15 cellular contexts compared by ENCODE assay signal in genomic region chr19:18441804-18442788, GRCh38. TPM values are rescaled to one million over a fixed set of nuclear protein-coding genes. Genes with fewer than 3 reads are reported as not detected.
DNase-seq lines count a peak whose midpoint lies in the region; ATAC-seq and TF ChIP-seq lines count a peak whose summit lies in the region.
"Had no signal": no experiment of that assay in that cellular context is flagged by ENCODE, and none has a peak within 500 bp of the region (broad histone marks: within the 10 kb centered on the region; RNA-seq: fewer than 3 reads in every experiment).

No MANE protein-coding gene starts in this region.

- no peaks in the 10 kb centered on the region for H3K27me3 Mint-ChIP-seq in activated naive CD4-positive, alpha-beta T cell treated with anti-CD3 and anti-CD28 coated beads for 36 hours (ENCODE audit: low read depth)
- no peaks in the 10 kb centered on the region for H3K27me3 Mint-ChIP-seq in activated B cell treated with CpG ODN at 0.5 μM for 24 hours
- no peaks in the 10 kb centered on the region for H3K27me3 Mint-ChIP-seq in chondrocyte (ENCODE audit: low read depth)

- no peaks in the 10 kb centered on the region for H3K27me3 ChIP-seq in testis

- H3K36me3 ChIP-seq in testis (ENCODE audit: low read depth, missing control alignments) = no peaks in the 10 kb centered on the region

- H3K4me1 Mint-ChIP-seq in activated naive CD4-positive, alpha-beta T cell treated with anti-CD3 and anti-CD28 coated beads for 36 hours (ENCODE audit: low read depth) = peaks cover 20% of the 10 kb centered on the region
- H3K4me1 Mint-ChIP-seq in activated B cell treated with CpG ODN at 0.5 μM for 24 hours (peaks cover 18% of the 10 kb centered on the region), chondrocyte (ENCODE audit: low read depth) (peaks cover 29% of the 10 kb centered on the region)

- H3K27ac ChIP-seq in testis (peak overlapping the region; percentile 44 to 88), substantia nigra (ENCODE audit: low read depth, low read length, poor library complexity, severe bottlenecking) (no peak overlapping the region)
- H3K27ac ChIP-seq: PC-9 had no signal

- peaks cover 4% of the 10 kb centered on the region for H3K36me3 Mint-ChIP-seq in activated naive CD4-positive, alpha-beta T cell treated with anti-CD3 and anti-CD28 coated beads for 36 hours (ENCODE audit: low read depth)
- H3K36me3 Mint-ChIP-seq in activated B cell treated with CpG ODN at 0.5 μM for 24 hours (ENCODE audit: low read depth) (peaks cover 33% of the 10 kb centered on the region), chondrocyte (ENCODE audit: low read depth) (peaks cover 6% of the 10 kb centered on the region)

- no peaks in the 10 kb centered on the region for H3K9me3 ChIP-seq in testis

- H3K9me3 Mint-ChIP-seq in activated naive CD4-positive, alpha-beta T cell treated with anti-CD3 and anti-CD28 coated beads for 36 hours = peaks cover 3% of the 10 kb centered on the region
- H3K9me3 Mint-ChIP-seq in activated B cell treated with CpG ODN at 0.5 μM for 24 hours = no peaks in the 10 kb centered on the region
- no peaks in the 10 kb centered on the region for H3K9me3 Mint-ChIP-seq in chondrocyte (ENCODE audit: low read depth)

- no peak overlapping the region for H3K4me3 ChIP-seq in testis
- H3K4me3 ChIP-seq: PC-9 had no signal

- DNase-seq in activated naive CD4-positive, alpha-beta T cell treated with anti-CD3 and anti-CD28 coated beads for 36 hours = no peak
- no peak for DNase-seq in activated naive CD4-positive, alpha-beta T cell (lab: John Stamatoyannopoulos, UW)
- DNase-seq in activated B cell treated with CpG ODN at 0.5 μM for 24 hours (no peak), erythroblast (lab: John Stamatoyannopoulos, UW) (peak; percentile 59 to 80), testis (no peak), substantia nigra (lab: John Stamatoyannopoulos, UW) (no peak), D341Med (ENCODE audit: low spot score) (no peak), chondrocyte (ENCODE audit: low spot score) (no peak)
- DNase-seq: head of caudate nucleus, left colon, MM.1S, PC-9 had no signal

- TF ChIP-seq CTCF in activated B cell treated with CpG ODN at 0.5 μM for 24 hours (IDR thresholded peaks at IDR 0.05) (no peak), testis (IDR thresholded peaks at IDR 0.05) (no peak), chondrocyte (IDR thresholded peaks at IDR 0.05) (no peak)

- H3K4me3 Mint-ChIP-seq in activated naive CD4-positive, alpha-beta T cell treated with anti-CD3 and anti-CD28 coated beads for 36 hours = no peak overlapping the region
- H3K4me3 Mint-ChIP-seq in activated B cell treated with CpG ODN at 0.5 μM for 24 hours (no peak overlapping the region), chondrocyte (ENCODE audit: unreplicated experiment) (no peak overlapping the region)

- CTCF ChIA-PET in activated naive CD4-positive, alpha-beta T cell treated with anti-CD3 and anti-CD28 coated beads for 36 hours (lab: Charles Lee) = interaction anchor here (1.0 to 3.6 kb wide), 2 partner anchors 9 to 102 kb away, joined by 3 to 16 read pairs; partner anchors contain the start of gene FKBP8
- CTCF ChIA-PET in activated B cell treated with CpG ODN at 0.5 μM for 24 hours (lab: Charles Lee) = no interaction called here

- POLR2A ChIA-PET in activated B cell treated with CpG ODN at 0.5 μM for 24 hours (lab: Charles Lee) = no interaction called here

- WGBS in testis, 2 donors = 55 to 63% methylated on average over 5 of the region's 5 CpGs

- no peak for TF ChIP-seq POLR2A in erythroblast (IDR thresholded peaks at IDR 0.05; ENCODE audit: low read length)
- TF ChIP-seq POLR2A in testis (IDR thresholded peaks at IDR 0.05) = no peak

- peaks cover 45% of the 10 kb centered on the region for H3K4me1 ChIP-seq in testis

- H3K27ac Mint-ChIP-seq in activated naive CD4-positive, alpha-beta T cell treated with anti-CD3 and anti-CD28 coated beads for 36 hours = peak overlapping the region; percentile 54
- H3K27ac Mint-ChIP-seq in activated B cell treated with CpG ODN at 0.5 μM for 24 hours (peak overlapping the region; percentile 14), chondrocyte (ENCODE audit: unreplicated experiment) (no peak overlapping the region)

- intact Hi-C loops in activated naive CD4-positive, alpha-beta T cell treated with anti-CD3 and anti-CD28 coated beads for 36 hours (cut with micrococcal nuclease) = no loop called here
- intact Hi-C loops in activated B cell treated with CpG ODN at 0.5 μM for 24 hours (cut with micrococcal nuclease) (no loop called here), testis (cut with DNase I; ENCODE audit: low total_unique reads) (no loop called here)

- no peak for ATAC-seq in activated B cell treated with CpG ODN at 0.5 μM for 24 hours (ENCODE audit: low read depth)
- ATAC-seq: left colon had no signal

RNA-seq across cellular contexts. Expression of gene ISYNA1, which starts 4.2 kb away (rescaled TPM):
- 10 to 100 TPM; 12.3 to 14.3 TPM for total RNA-seq in activated naive CD4-positive, alpha-beta T cell treated with anti-CD3 and anti-CD28 coated beads for 36 hours
- total RNA-seq in activated B cell treated with CpG ODN at 0.5 μM for 24 hours (5.1 and 6.3 TPM in 2 replicates), testis (1,000 to 10,000 TPM in 1 of 2 donors, 100 to 1,000 TPM in 1; 1,000 to 1,122 TPM), chondrocyte (56.5 to 213 TPM (median 208 TPM) in 3 replicates)
- 493 TPM for polyA plus RNA-seq in testis (ENCODE audit: insufficient read depth, low read depth, low replicate concordance)

RNA-seq across cellular contexts. Expression of gene SSBP4, which starts 22.9 kb away (rescaled TPM):
- total RNA-seq in activated naive CD4-positive, alpha-beta T cell treated with anti-CD3 and anti-CD28 coated beads for 36 hours = 10 to 100 TPM; 62.6 to 71.4 TPM
- total RNA-seq in activated B cell treated with CpG ODN at 0.5 μM for 24 hours (28.5 and 36.6 TPM in 2 replicates), testis (100 to 1,000 TPM in 1 of 2 donors, 10 to 100 TPM in 1; 90.3 to 118 TPM), chondrocyte (54.8 to 72.3 TPM (median 56.3 TPM) in 3 replicates)
- 80.5 TPM for polyA plus RNA-seq in testis (ENCODE audit: insufficient read depth, low read depth, low replicate concordance)

RNA-seq across cellular contexts. Expression of gene LRRC25, which starts 44.7 kb away (rescaled TPM):
- total RNA-seq in activated naive CD4-positive, alpha-beta T cell treated with anti-CD3 and anti-CD28 coated beads for 36 hours = not detected
- total RNA-seq in activated B cell treated with CpG ODN at 0.5 μM for 24 hours = 0.47 and 0.88 TPM in 2 replicates
- total RNA-seq in testis = 1 to 10 TPM; 1.6 to 4.0 TPM
- 3.4 TPM for polyA plus RNA-seq in testis (ENCODE audit: insufficient read depth, low read depth, low replicate concordance)
- not detected in 3 replicates for total RNA-seq in chondrocyte
- total RNA-seq: NCI-H460; PC-9; T-helper 1 cell treated with Interleukin-12 subunit alpha and Interleukin-12 subunit beta and Interleukin-4 antibody, amounts not matched to agents 30 ng/mL and 1 ng/mL, for 36 hours had no signal
- polyA plus RNA-seq: neural cell had no signal

RNA-seq across cellular contexts. Expression of gene GDF15, which starts 56.1 kb away (rescaled TPM):
- total RNA-seq in activated naive CD4-positive, alpha-beta T cell treated with anti-CD3 and anti-CD28 coated beads for 36 hours = under 1 TPM in 1 of 2 experiments, not detected in 1; 0.20 TPM
- not detected in 2 replicates for total RNA-seq in activated B cell treated with CpG ODN at 0.5 μM for 24 hours
- 1 to 10 TPM in 1 of 2 donors, under 1 TPM in 1; 0.93 to 2.5 TPM for total RNA-seq in testis
- polyA plus RNA-seq in testis (ENCODE audit: insufficient read depth, low read depth, low replicate concordance) = 1.0 TPM
- 6.2 to 149 TPM (median 149 TPM) in 3 replicates for total RNA-seq in chondrocyte
- polyA plus RNA-seq: neural cell had no signal

Comparison
In these comparisons a context has a peak if more than half of its experiments do, and no peak if none do; other contexts are left out.
1. DNase-seq: peak in erythroblast (2 of 2); none in activated naive CD4-positive, alpha-beta T cell treated with anti-CD3 and anti-CD28 coated beads for 36 hours (single experiment), activated naive CD4-positive, alpha-beta T cell (0 of 4), activated B cell treated with CpG ODN at 0.5 μM for 24 hours (single experiment), testis (single experiment), substantia nigra (0 of 49), D341Med (single experiment) and chondrocyte (single experiment).